11 cellular contexts compared by ENCODE assay signal in the genomic region with DNA sequence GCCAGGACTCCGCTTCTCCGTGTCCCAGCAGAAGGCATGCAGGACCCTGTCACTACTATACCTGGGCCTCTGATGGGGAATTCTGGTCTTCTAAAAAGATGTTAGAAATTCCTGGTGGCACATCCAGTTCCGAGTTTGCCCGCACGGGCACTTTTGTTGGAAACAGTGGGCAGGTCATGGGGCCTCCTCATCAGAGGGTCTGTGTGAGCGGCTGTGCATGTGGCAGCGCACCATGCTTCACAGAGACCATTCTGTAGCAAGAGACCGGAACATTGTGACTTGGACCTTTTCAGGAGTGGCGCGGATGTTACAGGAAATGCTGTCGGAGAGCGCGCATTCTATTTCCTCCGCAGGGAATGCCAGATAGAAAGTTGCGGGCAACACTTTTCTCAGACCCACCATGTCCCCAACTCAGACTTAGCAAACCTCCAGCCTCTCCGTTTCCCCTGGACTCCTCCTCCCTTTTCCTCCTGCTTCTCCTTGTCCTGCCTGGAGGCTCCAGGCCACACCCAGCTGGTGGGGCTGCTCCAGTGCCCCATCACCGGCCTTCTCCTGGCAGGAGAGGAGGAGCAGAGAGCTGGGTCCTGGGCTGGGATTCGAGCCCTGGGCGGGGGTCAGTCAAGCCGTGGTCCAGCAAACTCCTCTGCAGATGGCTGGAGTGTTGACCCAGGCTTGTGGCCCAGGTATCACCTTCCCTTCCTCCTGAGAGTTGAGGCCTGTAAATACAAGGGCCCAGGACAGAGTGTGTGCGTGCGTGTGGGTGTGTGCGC. TPM values are rescaled to one million over a fixed set of nuclear protein-coding genes. Genes with fewer than 3 reads are reported as not detected.
DNase-seq lines count a peak whose midpoint lies in the region; ATAC-seq, FAIRE-seq and TF ChIP-seq lines count a peak whose summit lies in the region.
"Had no signal": no experiment of that assay in that cellular context is flagged by ENCODE, and none has a peak within 500 bp of the region (broad histone marks: within the 10 kb centered on the region; RNA-seq: fewer than 3 reads in every experiment).

No MANE protein-coding gene starts in this region.

- H3K4me1 ChIP-seq in CD4-positive, alpha-beta memory T cell (ENCODE audit: insufficient read depth, low read length): peaks cover 65% of the 10 kb centered on the region
- H3K4me1 ChIP-seq in kidney (ENCODE audit: control insufficient read depth in 1 of 2, insufficient read depth in 1 of 2, low read depth in 1 of 2, low read length in 2 of 2) (peaks cover 44 to 49% of the 10 kb centered on the region in 2 donors), skeletal muscle tissue (ENCODE audit: control insufficient read depth in 3 of 3, insufficient read depth in 3 of 3, low read length in 3 of 3) (peaks cover 41 to 66% (median 56%) of the 10 kb centered on the region in 3 donors)

- peaks cover 35 to 86% (median 54%) of the 10 kb centered on the region in 4 donors for H3K4me1 Mint-ChIP-seq in CD4-positive, alpha-beta memory T cell
- peaks cover 38% of the 10 kb centered on the region for H3K4me1 Mint-ChIP-seq in T-helper 17 cell

- peaks cover 0 to 4% (median 0%) of the 10 kb centered on the region in 8 donors for H3K9me3 Mint-ChIP-seq in CD4-positive, alpha-beta memory T cell

- peak overlapping the region; percentile 3 for H3K27ac ChIP-seq in CD4-positive, alpha-beta memory T cell (ENCODE audit: low read depth, low read length)
- H3K27ac ChIP-seq in kidney (ENCODE audit: low read depth in 2 of 2, low read length in 2 of 2) (peak overlapping the region; percentile 19 to 73), skeletal muscle tissue (ENCODE audit: low read depth, low read length) (peak overlapping the region; percentile 44)

- H3K9me3 ChIP-seq in CD4-positive, alpha-beta memory T cell (ENCODE audit: control insufficient read depth in 1 of 2, low read length in 2 of 2): no peaks in the 10 kb centered on the region
- no peaks in the 10 kb centered on the region for H3K9me3 ChIP-seq in T-helper 17 cell (ENCODE audit: control insufficient read depth, low read length, poor library complexity, severe bottlenecking)
- no peaks in the 10 kb centered on the region for H3K9me3 ChIP-seq in kidney (ENCODE audit: control insufficient read depth in 1 of 2, low read length in 2 of 2)
- no peaks in the 10 kb centered on the region for H3K9me3 ChIP-seq in skeletal muscle tissue (ENCODE audit: control insufficient read depth in 3 of 3, low read length in 3 of 3)

- no peak for DNase-seq in CD4-positive, alpha-beta memory T cell
- DNase-seq in T-helper 17 cell: no peak
- peak; percentile 60 for DNase-seq in kidney
- DNase-seq in dermis blood vessel endothelial cell: no peak
- DNase-seq in T1000 (lab: John Stamatoyannopoulos, UW): no peak
- DNase-seq: amniotic stem cell; NCI-H2171 treated with DMSO at 0.1 percent for 48 hours; NK-92 treated with Interleukin-12 subunit alpha and Interleukin-12 subunit beta, amount 100 ng/mL, for 24 hours had no signal

- CTCF ChIA-PET in CD4-positive, alpha-beta memory T cell (lab: Charles Lee; ENCODE audit: partially characterized antibody): no interaction called here

- no peak overlapping the region for H3K4me3 ChIP-seq in CD4-positive, alpha-beta memory T cell (ENCODE audit: low read length in 2 of 2)
- H3K4me3 ChIP-seq in kidney (ENCODE audit: low read length in 2 of 2) (no peak overlapping the region), skeletal muscle tissue (ENCODE audit: low read length in 3 of 3) (peak overlapping the region in 1 of 3 donors; percentile 9)

- H3K9ac ChIP-seq in kidney (ENCODE audit: low read length in 2 of 2): no peak overlapping the region
- peak overlapping the region in 2 of 3 donors; percentile 6 to 33 for H3K9ac ChIP-seq in skeletal muscle tissue (ENCODE audit: low read depth in 1 of 3, low read length in 3 of 3)

- H3K4me3 Mint-ChIP-seq in CD4-positive, alpha-beta memory T cell: peak overlapping the region in 2 of 8 donors; percentile 3 to 70
- no peak overlapping the region for H3K4me3 Mint-ChIP-seq in T-helper 17 cell

- ATAC-seq in T-helper 17 cell (no peak), GM21723 (IDR thresholded peaks at IDR 0.05; ENCODE audit: unreplicated experiment) (no peak), GM19351 (IDR thresholded peaks at IDR 0.05; ENCODE audit: unreplicated experiment) (no peak)

- peaks cover 15 to 62% of the 10 kb centered on the region in 2 donors for H3K36me3 Mint-ChIP-seq in CD4-positive, alpha-beta memory T cell
- H3K36me3 Mint-ChIP-seq in T-helper 17 cell (ENCODE audit: low read depth): peaks cover 2% of the 10 kb centered on the region

- H3K27me3 Mint-ChIP-seq in CD4-positive, alpha-beta memory T cell: no peaks in the 10 kb centered on the region
- H3K27me3 Mint-ChIP-seq in T-helper 17 cell: no peaks in the 10 kb centered on the region

- intact Hi-C loops in CD4-positive, alpha-beta memory T cell (cut with micrococcal nuclease): no loop called here
- intact Hi-C loops in kidney (cut with DNase I): no loop called here

- peak overlapping the region in 3 of 7 donors; percentile 35 to 79 (median 70) for H3K27ac Mint-ChIP-seq in CD4-positive, alpha-beta memory T cell
- peak overlapping the region; percentile 77 for H3K27ac Mint-ChIP-seq in T-helper 17 cell

- POLR2A ChIA-PET in CD4-positive, alpha-beta memory T cell (lab: Charles Lee; ENCODE audit: partially characterized antibody): interaction anchor here (0.6 to 22.4 kb wide), 4 partner anchors 11 to 106 kb away, joined by 3 to 562 read pairs (median 3); no protein-coding TSS in a partner anchor

- FAIRE-seq in kidney (lab: Jason Lieb, UNC): no peak

- H3K36me3 ChIP-seq in CD4-positive, alpha-beta memory T cell (ENCODE audit: insufficient read depth, low read length): peaks cover 43% of the 10 kb centered on the region
- H3K36me3 ChIP-seq in kidney (ENCODE audit: control insufficient read depth in 1 of 2, insufficient read depth in 2 of 2, low read length in 2 of 2) (peaks cover 3 to 12% of the 10 kb centered on the region in 2 donors), skeletal muscle tissue (ENCODE audit: control insufficient read depth in 3 of 3, insufficient read depth in 3 of 3, low read length in 3 of 3) (peaks cover 17 to 25% (median 25%) of the 10 kb centered on the region in 3 donors)

- TF ChIP-seq CTCF in kidney (IDR thresholded peaks at IDR 0.05; ENCODE audit: borderline replicate concordance, extremely low read depth, insufficient read depth): no peak

- H3K27me3 ChIP-seq in CD4-positive, alpha-beta memory T cell (ENCODE audit: insufficient read depth, low read length): no peaks in the 10 kb centered on the region
- no peaks in the 10 kb centered on the region for H3K27me3 ChIP-seq in skeletal muscle tissue (ENCODE audit: control insufficient read depth in 3 of 3, insufficient read depth in 3 of 3, low read length in 3 of 3)

RNA-seq across cellular contexts. Expression of gene KLF13, which starts 46.6 kb away (rescaled TPM):
- 100 to 1,000 TPM; 197 to 202 TPM for total RNA-seq in CD4-positive, alpha-beta memory T cell
- polyA plus RNA-seq in CD4-positive, alpha-beta memory T cell: 10 to 100 TPM; 22.0 to 82.2 TPM
- 100 to 1,000 TPM; 184 to 226 TPM for total RNA-seq in T-helper 17 cell
- total RNA-seq in kidney: 123 TPM
- 55.5 TPM for polyA plus RNA-seq in kidney (ENCODE audit: insufficient read depth, low read depth, low replicate concordance)
- total RNA-seq in skeletal muscle tissue: 20.4 TPM
- 35.2 and 41.8 TPM in 2 replicates for total RNA-seq in dermis blood vessel endothelial cell

Comparison
In these comparisons a context has a peak if more than half of its experiments do, and no peak if none do; other contexts are left out.
1. H3K9ac ChIP-seq: peak in skeletal muscle tissue (2 of 3); none in kidney (0 of 2).
2. Peak in every context shown above with its lines, with median percentiles within 50 percentile points of each other: H3K27ac ChIP-seq.